In the genomic region with DNA sequence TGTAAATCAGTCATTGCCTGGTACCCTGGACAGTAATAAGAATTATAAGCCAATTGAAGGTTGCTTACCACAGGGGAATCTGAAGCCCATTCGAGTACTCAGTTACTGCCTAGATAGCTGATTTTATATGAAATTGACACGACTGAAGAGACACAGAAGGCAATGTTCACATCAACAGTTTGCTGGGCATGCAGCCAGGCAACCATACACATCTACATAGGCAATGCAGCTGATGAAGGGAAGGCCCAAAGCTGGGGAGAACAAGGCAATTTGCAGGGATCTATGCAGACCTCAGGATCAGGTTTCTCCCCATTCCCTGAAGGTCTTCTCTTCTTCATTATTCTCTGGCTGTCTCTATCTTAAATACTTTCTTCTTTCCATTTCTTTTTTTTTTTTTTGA, we compare ENCODE assay signal across 26 cellular contexts.
DNase-seq lines count a peak whose midpoint lies in the region; ATAC-seq and TF ChIP-seq lines count a peak whose summit lies in the region.
"Had no signal": no experiment of that assay in that cellular context is flagged by ENCODE, and none has a peak within 500 bp of the region (broad histone marks: within the 10 kb centered on the region; RNA-seq: fewer than 3 reads in every experiment).

No MANE protein-coding gene starts in this region.

- ATAC-seq in GM19397 (IDR thresholded peaks at IDR 0.05; ENCODE audit: unreplicated experiment): no peak
- ATAC-seq: GM12878, HCT116, PC-3, SK-N-SH treated with all-trans-retinoic acid at 6 μM for 48 hours, T-helper 17 cell had no signal

- H3K27ac ChIP-seq in 22Rv1 (peak overlapping the region; percentile 92), VCaP (peak overlapping the region; percentile 84)
- H3K27ac ChIP-seq: KMS-11, SJCRH30 had no signal

- TF ChIP-seq CTCF in 22Rv1 (IDR thresholded peaks at IDR 0.05): no peak
- no peak for TF ChIP-seq CTCF in VCaP (conservative IDR thresholded peaks at IDR 0.05)

- DNase-seq in Ammon's horn (ENCODE audit: low spot score): peak; percentile 14
- peak; percentile 52 for DNase-seq in NCI-H1105 treated with DMSO at 0.1 percent for 48 hours (lab: John Stamatoyannopoulos, UW)
- no peak for DNase-seq in activated gamma-delta T cell treated with Interleukin-2 at 50 U/mL for 16 hours
- no peak for DNase-seq in T-helper 2 cell
- DNase-seq: CD4-positive, CD25-positive, alpha-beta regulatory T cell; DMS79; EL; GDM1; MM.1S; NCI-H1417 treated with DMSO at 0.1 percent for 48 hours; NCI-H187 treated with DMSO at 0.1 percent for 48 hours; NCI-H2107; NCI-H226; NCI-H524; NCI-H748 treated with DMSO at 0.1 percent for 48 hours; NK-92 treated with Interleukin-12 subunit alpha and Interleukin-12 subunit beta, amount 100 ng/mL, for 24 hours; PC-3; SJCRH30; T-helper 17 cell had no signal

Comparison
In these comparisons a context has a peak if more than half of its experiments do, and no peak if none do; other contexts are left out.
1. DNase-seq: peak in Ammon's horn (single experiment) and NCI-H1105 treated with DMSO at 0.1 percent for 48 hours (single experiment); none in activated gamma-delta T cell treated with Interleukin-2 at 50 U/mL for 16 hours (single experiment) and T-helper 2 cell (0 of 5).